ENCODE assay signal across 1 cellular context in the genomic region with DNA sequence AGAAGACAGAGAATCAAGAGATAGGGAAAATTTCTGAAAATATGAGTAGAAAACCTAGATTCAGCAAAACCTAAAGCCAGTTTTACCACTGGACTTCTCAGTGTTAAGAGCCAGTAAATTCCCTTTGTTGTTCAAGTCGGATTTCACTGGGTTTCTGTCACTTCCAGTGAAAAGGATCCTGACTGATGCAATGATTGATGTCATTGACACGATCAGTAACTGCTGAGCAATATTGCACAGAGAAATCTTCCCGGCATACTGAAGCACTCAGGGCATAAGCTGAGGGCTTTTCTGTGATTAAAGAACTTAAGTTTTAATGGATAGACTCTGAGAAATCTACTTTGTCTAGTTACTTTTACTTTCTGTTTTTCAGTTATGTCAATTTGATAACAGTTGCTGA.
TF ChIP-seq lines count a peak whose summit lies in the region.

No MANE protein-coding gene starts in this region.

TF ChIP-seq in IMR-90, 13 proteins besides CTCF, POLR2A, EP300 and RAD21 (continued from another document):
- no peak for TF ChIP-seq FOS (IDR thresholded peaks at IDR 0.05; ENCODE audit: low read depth, low read length)
